9 cellular contexts compared by ENCODE assay signal in the genomic region with DNA sequence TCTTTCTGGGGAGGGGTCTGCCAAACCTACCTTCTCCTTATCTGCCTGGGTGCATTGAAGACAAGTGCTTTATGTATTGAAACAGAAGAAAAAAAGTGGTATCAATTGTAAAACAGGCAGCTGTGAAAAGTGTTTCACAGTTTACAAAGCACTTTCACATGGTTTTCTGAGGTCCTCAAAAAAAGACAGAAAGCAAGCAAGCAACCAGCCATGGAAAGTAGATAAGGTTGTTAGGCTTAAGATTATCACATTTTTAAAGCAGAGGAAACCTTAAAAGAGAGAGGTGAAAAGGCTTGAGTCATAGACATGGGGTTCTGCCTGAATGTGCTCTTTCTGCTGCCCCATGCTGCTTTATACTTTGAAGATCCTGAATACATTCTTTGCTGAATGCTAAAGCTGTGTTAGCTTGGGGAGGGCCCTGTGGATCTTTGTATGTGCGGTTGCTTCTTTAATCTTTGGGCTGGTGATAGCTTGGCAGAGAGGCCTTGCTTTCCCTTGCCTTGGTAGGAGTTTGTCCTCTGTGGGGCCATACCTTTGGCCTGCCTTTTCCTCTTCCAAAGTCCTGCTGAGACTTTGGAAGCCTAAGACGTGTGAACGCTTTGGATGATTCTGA. TPM values are rescaled to one million over a fixed set of nuclear protein-coding genes. Genes with fewer than 3 reads are reported as not detected.
DNase-seq lines count a peak whose midpoint lies in the region; ATAC-seq and TF ChIP-seq lines count a peak whose summit lies in the region.
"Had no signal": no experiment of that assay in that cellular context is flagged by ENCODE, and none has a peak within 500 bp of the region (broad histone marks: within the 10 kb centered on the region; RNA-seq: fewer than 3 reads in every experiment).

No MANE protein-coding gene starts in this region.

- H3K4me3 Mint-ChIP-seq in activated naive CD4-positive, alpha-beta T cell treated with anti-CD3 and anti-CD28 coated beads, Interleukin-2, amount 10 ng/mL, durations not matched to agents 7 days and 5 days: peak overlapping the region; percentile 96

- 29% methylated on average over 1 of the region's 3 CpGs for WGBS in right lobe of liver (ENCODE audit: insufficient coverage, low coverage, low lambda C conversion rate, missing lambda C conversion rate)
- 72 to 74% methylated on average over 3 of the region's 3 CpGs for WGBS in upper lobe of left lung, 2 donors

- H3K4me1 Mint-ChIP-seq in activated naive CD4-positive, alpha-beta T cell treated with anti-CD3 and anti-CD28 coated beads, Interleukin-2, amount 10 ng/mL, durations not matched to agents 7 days and 5 days: peaks cover 67% of the 10 kb centered on the region

- H3K9me3 ChIP-seq in ascending aorta: no peaks in the 10 kb centered on the region
- H3K9me3 ChIP-seq in right lobe of liver: no peaks in the 10 kb centered on the region
- H3K9me3 ChIP-seq in upper lobe of left lung: no peaks in the 10 kb centered on the region

- H3K27me3 ChIP-seq in ascending aorta (no peaks in the 10 kb centered on the region), right lobe of liver (no peaks in the 10 kb centered on the region), upper lobe of left lung (no peaks in the 10 kb centered on the region)

- H3K36me3 Mint-ChIP-seq in activated naive CD4-positive, alpha-beta T cell treated with anti-CD3 and anti-CD28 coated beads, Interleukin-2, amount 10 ng/mL, durations not matched to agents 7 days and 5 days: peaks cover 51% of the 10 kb centered on the region

- peak overlapping the region; percentile 88 for H3K27ac Mint-ChIP-seq in activated naive CD4-positive, alpha-beta T cell treated with anti-CD3 and anti-CD28 coated beads, Interleukin-2, amount 10 ng/mL, durations not matched to agents 7 days and 5 days

- no peak for DNase-seq in activated naive CD4-positive, alpha-beta T cell treated with anti-CD3 and anti-CD28 coated beads, Interleukin-2, amount 10 ng/mL, durations not matched to agents 7 days and 5 days
- no peak for DNase-seq in activated naive CD4-positive, alpha-beta T cell (lab: John Stamatoyannopoulos, UW)
- no peak for DNase-seq in ascending aorta (ENCODE audit: low spot score in 2 of 2)
- no peak for DNase-seq in right lobe of liver
- no peak for DNase-seq in upper lobe of left lung
- DNase-seq in NCI-H2227 (lab: John Stamatoyannopoulos, UW; ENCODE audit: unreplicated experiment): no peak
- no peak for DNase-seq in cerebellum (ENCODE audit: low spot score)
- DNase-seq: DMS153 had no signal

- TF ChIP-seq POLR2A in right lobe of liver (IDR thresholded peaks at IDR 0.05) (no peak), upper lobe of left lung (IDR thresholded peaks at IDR 0.05) (no peak)

- H3K4me3 ChIP-seq in ascending aorta: peak overlapping the region; percentile 85 to 94
- peak overlapping the region in 2 of 3 donors; percentile 63 to 72 for H3K4me3 ChIP-seq in right lobe of liver
- H3K4me3 ChIP-seq in upper lobe of left lung: peak overlapping the region in 3 of 4 donors; percentile 79 to 80 (median 80)

- intact Hi-C loops in ascending aorta (cut with DNase I) (loop anchor here (5.0 kb wide), 2 partner anchors 39 to 79 kb away; no protein-coding TSS in a partner anchor), right lobe of liver (cut with DNase I) (loop anchor here in 1 of 2 donors (10.0 kb wide), 1 partner anchor 97 kb away; no protein-coding TSS in a partner anchor)

- no peaks in the 10 kb centered on the region for H3K9me3 Mint-ChIP-seq in activated naive CD4-positive, alpha-beta T cell treated with anti-CD3 and anti-CD28 coated beads, Interleukin-2, amount 10 ng/mL, durations not matched to agents 7 days and 5 days

- TF ChIP-seq CTCF in ascending aorta (IDR thresholded peaks at IDR 0.05) (no peak), right lobe of liver (IDR thresholded peaks at IDR 0.05) (no peak), upper lobe of left lung (IDR thresholded peaks at IDR 0.05) (no peak)

- H3K4me1 ChIP-seq in ascending aorta: peaks cover 8 to 30% of the 10 kb centered on the region in 2 donors
- peaks cover 0 to 40% (median 10%) of the 10 kb centered on the region in 4 donors for H3K4me1 ChIP-seq in right lobe of liver
- H3K4me1 ChIP-seq in upper lobe of left lung: peaks cover 34 to 68% (median 52%) of the 10 kb centered on the region in 4 donors

- TF ChIP-seq EP300 in upper lobe of left lung (IDR thresholded peaks at IDR 0.05): no peak

- H3K36me3 ChIP-seq in ascending aorta (no peaks in the 10 kb centered on the region), right lobe of liver (peaks cover 0 to 10% (median 0%) of the 10 kb centered on the region in 4 donors), upper lobe of left lung (no peaks in the 10 kb centered on the region)

- peak overlapping the region; percentile 96 for H3K27ac ChIP-seq in ascending aorta
- H3K27ac ChIP-seq in right lobe of liver: peak overlapping the region in 1 of 3 donors; percentile 22
- peak overlapping the region; percentile 66 to 89 (median 86) for H3K27ac ChIP-seq in upper lobe of left lung

- H3K27me3 Mint-ChIP-seq in activated naive CD4-positive, alpha-beta T cell treated with anti-CD3 and anti-CD28 coated beads, Interleukin-2, amount 10 ng/mL, durations not matched to agents 7 days and 5 days: peaks cover 18% of the 10 kb centered on the region

- no peak for ATAC-seq in right lobe of liver
- ATAC-seq in upper lobe of left lung (ENCODE audit: low FRiP score in 2 of 2): no peak
- no peak for ATAC-seq in GM21717 (IDR thresholded peaks at IDR 0.05; ENCODE audit: unreplicated experiment)

- CTCF ChIA-PET in activated naive CD4-positive, alpha-beta T cell treated with anti-CD3 and anti-CD28 coated beads, Interleukin-2, amount 10 ng/mL, durations not matched to agents 7 days and 5 days (lab: Charles Lee): interaction anchor here (2.5 kb wide), 1 partner anchor 30 kb away, joined by 5 read pairs; no protein-coding TSS in a partner anchor

RNA-seq across cellular contexts. Expression of a gene that starts 2.6 kb away (rescaled TPM):
- total RNA-seq in ascending aorta (89.3 TPM), right lobe of liver (10 to 100 TPM in 5 of 6 experiments, 1 to 10 TPM in 1; 9.2 to 34.0 (median 14.4) TPM), upper lobe of left lung (10 to 100 TPM; 31.7 to 44.5 (median 36.3) TPM), cerebellum (10.4 TPM)
